Comparison of ENCODE assay signal across 30 cellular contexts in genomic region chr2:67240507-67240906, GRCh38.
DNase-seq lines count a peak whose midpoint lies in the region; ATAC-seq and TF ChIP-seq lines count a peak whose summit lies in the region.
"Had no signal": no experiment of that assay in that cellular context is flagged by ENCODE, and none has a peak within 500 bp of the region (broad histone marks: within the 10 kb centered on the region; RNA-seq: fewer than 3 reads in every experiment).

No MANE protein-coding gene starts in this region.

- H4K20me1 ChIP-seq in PC-3 (ENCODE audit: low read length), result no peaks in the 10 kb centered on the region
- no peaks in the 10 kb centered on the region for H4K20me1 ChIP-seq in fibroblast of lung (ENCODE audit: control insufficient read depth, extremely low read depth, insufficient read depth, low read length)

- H3F3A ChIP-seq in PC-3 (ENCODE audit: low read length, unreplicated experiment), result no peaks in the 10 kb centered on the region

- H3K4me1 ChIP-seq in breast epithelium (no peaks in the 10 kb centered on the region), PC-3 (ENCODE audit: insufficient read depth, low read length) (peaks cover 5% of the 10 kb centered on the region), fibroblast of lung (ENCODE audit: control insufficient read depth, extremely low read depth, insufficient read depth, low read length) (no peaks in the 10 kb centered on the region)
- H3K4me1 ChIP-seq: ascending aorta had no signal

- no peak overlapping the region for H3K27ac Mint-ChIP-seq in MCF 10A (ENCODE audit: low read depth, unreplicated experiment)
- H3K27ac Mint-ChIP-seq: activated naive CD8-positive, alpha-beta T cell treated with anti-CD3 and anti-CD28 coated beads for 36 hours; activated T-cell treated with anti-CD3 and anti-CD28 coated beads, Interleukin-2, amount 50 U/mL, for 24 hours; B cell; CD4-positive, alpha-beta memory T cell; nephron progenitor cell had no signal

- no peak overlapping the region for H2AFZ ChIP-seq in PC-3 (ENCODE audit: low read length)
- H2AFZ ChIP-seq in fibroblast of lung (ENCODE audit: low read length), result no peak overlapping the region

- TF ChIP-seq CTCF in MCF 10A (IDR thresholded peaks at IDR 0.05; ENCODE audit: unreplicated experiment) (no peak), breast epithelium (IDR thresholded peaks at IDR 0.05) (no peak), PC-3 (conservative IDR thresholded peaks at IDR 0.05; ENCODE audit: low read depth, low read length) (no peak), fibroblast of lung (conservative IDR thresholded peaks at IDR 0.05 in 1 of 2, IDR thresholded peaks at IDR 0.05 in 1 of 2; ENCODE audit: low read depth in 1 of 2, low read length in 2 of 2) (no peak)

- H3K9ac ChIP-seq in PC-3 (ENCODE audit: low read length), result no peak overlapping the region
- no peak overlapping the region for H3K9ac ChIP-seq in fibroblast of lung (ENCODE audit: insufficient read depth, low read length)

- BruUV-seq in MCF 10A (replicated peaks; lab: Mats Ljungman, UMichigan) (no TSS peak), PC-3 (replicated peaks; lab: Mats Ljungman, UMichigan) (no TSS peak)

- ATAC-seq in PC-3 (no peak; the same call in 1 of the 2 replicates), GM18909 (IDR thresholded peaks at IDR 0.05; ENCODE audit: poor library complexity, unreplicated experiment) (no peak)
- ATAC-seq: esophagus mucosa, HCT116, left colon had no signal

- no peaks in the 10 kb centered on the region for H3K9me2 ChIP-seq in PC-3 (replicated peaks; ENCODE audit: low read length)

- H3K4me1 Mint-ChIP-seq in MCF 10A (ENCODE audit: insufficient read depth, unreplicated experiment), result no peaks in the 10 kb centered on the region
- H3K4me1 Mint-ChIP-seq: activated naive CD8-positive, alpha-beta T cell treated with anti-CD3 and anti-CD28 coated beads for 36 hours; B cell; CD4-positive, alpha-beta memory T cell had no signal

- no peaks in the 10 kb centered on the region for H3K27me3 Mint-ChIP-seq in MCF 10A (ENCODE audit: insufficient read depth, unreplicated experiment)
- H3K27me3 Mint-ChIP-seq: activated T-cell treated with anti-CD3 and anti-CD28 coated beads, Interleukin-2, amount 50 U/mL, for 24 hours; B cell had no signal

- intact Hi-C loops in MCF 10A (cut with micrococcal nuclease), result no loop called here
- intact Hi-C loops in breast epithelium (cut with DNase I; ENCODE audit: low total_unique reads), result no loop called here
- intact Hi-C loops in PC-3 (cut with micrococcal nuclease), result no loop called here

- no peak overlapping the region for H3K4me3 ChIP-seq in breast epithelium
- no peak overlapping the region for H3K4me3 ChIP-seq in PC-3 (ENCODE audit: low read length)
- H3K4me3 ChIP-seq in fibroblast of lung (replicated peaks in 1 of 4; ENCODE audit: control extremely low read depth in 1 of 4, insufficient read depth in 1 of 4, low read depth in 3 of 4, low read length in 4 of 4), result no peak overlapping the region
- H3K4me3 ChIP-seq: ascending aorta had no signal

- CTCF ChIA-PET in MCF 10A (lab: Yijun Ruan, JAX) (interaction anchor here (0.7 kb wide), 1 partner anchor 1685 kb away, joined by 3 read pairs; no protein-coding TSS in a partner anchor), PC-3 (lab: Charles Lee) (no interaction called here)

- no peak overlapping the region for H3K4me3 Mint-ChIP-seq in MCF 10A (ENCODE audit: unreplicated experiment)
- H3K4me3 Mint-ChIP-seq: activated naive CD8-positive, alpha-beta T cell treated with anti-CD3 and anti-CD28 coated beads for 36 hours; activated T-cell treated with anti-CD3 and anti-CD28 coated beads, Interleukin-2, amount 50 U/mL, for 24 hours; B cell; CD4-positive, alpha-beta memory T cell; nephron progenitor cell had no signal

- H3K27ac ChIP-seq in breast epithelium (no peak overlapping the region), PC-3 (ENCODE audit: low read length) (no peak overlapping the region), fibroblast of lung (ENCODE audit: insufficient read depth, low read length) (no peak overlapping the region)
- H3K27ac ChIP-seq: ascending aorta had no signal

- no peaks in the 10 kb centered on the region for H3K36me3 Mint-ChIP-seq in MCF 10A (ENCODE audit: insufficient read depth, unreplicated experiment)
- H3K36me3 Mint-ChIP-seq: activated naive CD8-positive, alpha-beta T cell treated with anti-CD3 and anti-CD28 coated beads for 36 hours; CD4-positive, alpha-beta memory T cell had no signal

- peak; percentile 28 for DNase-seq in MCF 10A (ENCODE audit: unreplicated experiment)
- no peak for DNase-seq in breast epithelium (ENCODE audit: low spot score in 2 of 2)
- DNase-seq in PC-3, result peak; percentile 49
- DNase-seq in fibroblast of lung (ENCODE audit: low read depth in 2 of 2), result peak; percentile 27 to 39
- no peak for DNase-seq in glomerular visceral epithelial cell (ENCODE audit: extremely low spot score)
- no peak for DNase-seq in activated gamma-delta T cell treated with Interleukin-2 at 50 U/mL for 16 hours
- DNase-seq in 8988T, result no peak
- DNase-seq: activated effector memory CD4-positive, alpha-beta T cell treated with anti-CD3 and anti-CD28 coated beads, Interleukin-2, amount 50 U/mL, for 16 hours; activated naive CD8-positive, alpha-beta T cell treated with anti-CD3 and anti-CD28 coated beads for 36 hours; activated T-cell treated with anti-CD3 and anti-CD28 coated beads, Interleukin-2, amount 50 U/mL, for 24 hours; CD4-positive, alpha-beta memory T cell; central memory CD4-positive, alpha-beta T cell; cortex of kidney; effector memory CD4-positive, alpha-beta T cell; KBM-7; left colon; MM.1S; NCI-H1105 treated with DMSO at 0.1 percent for 48 hours; NCI-H1930; NCI-H524 treated with DMSO at 0.1 percent for 48 hours; nephron progenitor cell; Right ventricle myocardium superior; small intestine; stimulated activated naive CD4-positive, alpha-beta T cell treated with Interleukin-2 at 50 U/mL for 16 hours; T-helper 2 cell had no signal

- POLR2A ChIA-PET in MCF 10A (lab: Yijun Ruan, JAX), result no interaction called here
- POLR2A ChIA-PET in PC-3 (lab: Charles Lee; ENCODE audit: unreplicated experiment), result no interaction called here

- no peaks in the 10 kb centered on the region for H3K27me3 ChIP-seq in breast epithelium
- no peaks in the 10 kb centered on the region for H3K27me3 ChIP-seq in PC-3 (ENCODE audit: low read length)
- no peaks in the 10 kb centered on the region for H3K27me3 ChIP-seq in fibroblast of lung (ENCODE audit: control insufficient read depth, insufficient read depth, low read length)
- H3K27me3 ChIP-seq: ascending aorta had no signal

- TF ChIP-seq POLR2A in breast epithelium (IDR thresholded peaks at IDR 0.05), result no peak

- no peak overlapping the region for H3K4me2 ChIP-seq in PC-3 (ENCODE audit: low read length)
- no peak overlapping the region for H3K4me2 ChIP-seq in fibroblast of lung (ENCODE audit: extremely low read depth, insufficient read depth, low read length)

- H3K9me3 ChIP-seq in breast epithelium (no peaks in the 10 kb centered on the region), PC-3 (ENCODE audit: low read length) (no peaks in the 10 kb centered on the region), fibroblast of lung (ENCODE audit: control insufficient read depth, insufficient read depth, low read depth, low read length) (no peaks in the 10 kb centered on the region)
- H3K9me3 ChIP-seq: ascending aorta had no signal

- H3K36me3 ChIP-seq in breast epithelium (no peaks in the 10 kb centered on the region), PC-3 (ENCODE audit: low read depth, low read length) (no peaks in the 10 kb centered on the region), fibroblast of lung (ENCODE audit: control insufficient read depth, insufficient read depth, low read length) (no peaks in the 10 kb centered on the region)
- H3K36me3 ChIP-seq: ascending aorta had no signal

- no peaks in the 10 kb centered on the region for H3K79me2 ChIP-seq in PC-3 (ENCODE audit: low read length)
- no peaks in the 10 kb centered on the region for H3K79me2 ChIP-seq in fibroblast of lung (ENCODE audit: control insufficient read depth, insufficient read depth, low read length)

- no peaks in the 10 kb centered on the region for H3K9me3 Mint-ChIP-seq in MCF 10A (ENCODE audit: unreplicated experiment)
- H3K9me3 Mint-ChIP-seq: activated naive CD8-positive, alpha-beta T cell treated with anti-CD3 and anti-CD28 coated beads for 36 hours; activated T-cell treated with anti-CD3 and anti-CD28 coated beads, Interleukin-2, amount 50 U/mL, for 24 hours; CD4-positive, alpha-beta memory T cell; nephron progenitor cell had no signal

Comparison
In these comparisons a context has a peak if more than half of its experiments do, and no peak if none do; other contexts are left out.
1. DNase-seq: peak in MCF 10A (single experiment), PC-3 (single experiment) and fibroblast of lung (2 of 2); none in breast epithelium (0 of 2), glomerular visceral epithelial cell (single experiment), activated gamma-delta T cell treated with Interleukin-2 at 50 U/mL for 16 hours (single experiment) and 8988T (single experiment).